15 cellular contexts compared by ENCODE assay signal in the genomic region with DNA sequence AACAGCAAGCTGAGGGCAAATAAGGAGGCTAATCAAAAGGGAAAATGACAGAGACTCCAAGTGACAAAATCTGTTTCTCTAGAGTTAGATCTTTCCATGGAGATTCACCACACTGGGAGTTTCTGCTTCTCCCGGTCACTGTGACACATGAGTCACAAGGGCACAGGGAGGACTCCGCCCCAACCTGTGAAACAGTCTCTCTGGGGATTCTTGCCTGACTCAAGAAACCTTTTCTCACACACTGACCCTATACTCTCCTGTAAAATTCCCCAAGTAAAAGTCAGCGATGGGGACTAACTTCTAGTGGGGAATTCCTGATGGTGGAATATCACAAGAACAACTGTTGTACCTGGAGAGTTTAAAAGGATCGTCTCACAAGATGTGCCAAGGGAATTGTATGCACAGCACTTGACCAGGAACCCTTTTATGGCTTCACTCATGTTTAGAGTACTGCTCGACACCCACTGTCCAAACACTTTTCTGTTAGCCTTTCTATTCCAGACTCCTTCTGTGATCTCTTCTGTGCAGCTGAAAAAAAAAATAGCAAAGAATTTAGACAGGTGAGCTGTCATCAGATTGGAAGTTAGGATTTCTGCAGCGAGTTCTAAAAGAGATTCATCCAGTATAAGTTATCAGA. TPM values are rescaled to one million over a fixed set of nuclear protein-coding genes. Genes with fewer than 3 reads are reported as not detected.
DNase-seq lines count a peak whose midpoint lies in the region; ATAC-seq and TF ChIP-seq lines count a peak whose summit lies in the region.
"Had no signal": no experiment of that assay in that cellular context is flagged by ENCODE, and none has a peak within 500 bp of the region (broad histone marks: within the 10 kb centered on the region; RNA-seq: fewer than 3 reads in every experiment).

No MANE protein-coding gene starts in this region.

- in situ Hi-C loops in brain microvascular endothelial cell (cut with HindIII; ENCODE audit: low pct_ligation_motif_present, low sequenced_read_pairs): no loop called here

- no peaks in the 10 kb centered on the region for H3K9me3 Mint-ChIP-seq in Calu3 (ENCODE audit: low read depth, unreplicated experiment)
- H3K9me3 Mint-ChIP-seq in osteocyte (ENCODE audit: unreplicated experiment): no peaks in the 10 kb centered on the region
- H3K9me3 Mint-ChIP-seq: type B pancreatic cell had no signal

- H3K4me3 Mint-ChIP-seq in Calu3 (ENCODE audit: low read depth, unreplicated experiment) (no peak overlapping the region), osteocyte (ENCODE audit: unreplicated experiment) (no peak overlapping the region)
- H3K4me3 Mint-ChIP-seq: GM23338, type B pancreatic cell had no signal

- H3K79me2 ChIP-seq in OCI-LY3 (ENCODE audit: low read length): no peaks in the 10 kb centered on the region

- H3K4me3 ChIP-seq in OCI-LY3 (ENCODE audit: low read length) (no peak overlapping the region), lower lobe of right lung (no peak overlapping the region), brain microvascular endothelial cell (ENCODE audit: low read depth, low read length) (no peak overlapping the region)
- H3K4me3 ChIP-seq: GM23338 had no signal

- no peak overlapping the region for H3K27ac Mint-ChIP-seq in Calu3 (ENCODE audit: unreplicated experiment)
- H3K27ac Mint-ChIP-seq in osteocyte (ENCODE audit: unreplicated experiment): no peak overlapping the region
- H3K27ac Mint-ChIP-seq: GM23338, naive B cell, type B pancreatic cell had no signal

- H3K27me3 Mint-ChIP-seq in Calu3 (ENCODE audit: unreplicated experiment): peaks cover 8% of the 10 kb centered on the region
- peaks cover 40% of the 10 kb centered on the region for H3K27me3 Mint-ChIP-seq in osteocyte (ENCODE audit: unreplicated experiment)
- H3K27me3 Mint-ChIP-seq: naive B cell had no signal

- peak overlapping the region; percentile 38 for H3K4me2 ChIP-seq in OCI-LY3 (ENCODE audit: low read length)
- H3K4me2 ChIP-seq: GM23338 had no signal

- H3K9me3 ChIP-seq in OCI-LY3 (ENCODE audit: insufficient read depth, low read length) (no peaks in the 10 kb centered on the region), lower lobe of right lung (no peaks in the 10 kb centered on the region)

- H3K4me1 Mint-ChIP-seq in Calu3 (ENCODE audit: low read depth, unreplicated experiment) (no peaks in the 10 kb centered on the region), osteocyte (ENCODE audit: unreplicated experiment) (no peaks in the 10 kb centered on the region)
- H3K4me1 Mint-ChIP-seq: GM23338 had no signal

- H3K4me1 ChIP-seq in OCI-LY3 (ENCODE audit: low read length): peaks cover 63% of the 10 kb centered on the region
- peaks cover 11% of the 10 kb centered on the region for H3K4me1 ChIP-seq in lower lobe of right lung

- intact Hi-C loops in Calu3 (cut with micrococcal nuclease; ENCODE audit: unreplicated experiment) (no loop called here), lower lobe of right lung (cut with DNase I) (no loop called here)

- H3K27me3 ChIP-seq in OCI-LY3 (ENCODE audit: low read depth, low read length): no peaks in the 10 kb centered on the region
- H3K27me3 ChIP-seq in lower lobe of right lung (ENCODE audit: low read depth): peaks cover 12% of the 10 kb centered on the region
- H3K27me3 ChIP-seq in brain microvascular endothelial cell (replicated peaks): no peaks in the 10 kb centered on the region

- no peak overlapping the region for H3K9ac ChIP-seq in OCI-LY3 (ENCODE audit: low read length)

- no peaks in the 10 kb centered on the region for H4K20me1 ChIP-seq in OCI-LY3 (ENCODE audit: insufficient read depth, low read length)

- no TSS peak for BruUV-seq in Calu3 (replicated peaks; lab: Mats Ljungman, UMichigan)

- H2AFZ ChIP-seq in OCI-LY3 (ENCODE audit: low read depth, low read length): no peak overlapping the region
- H2AFZ ChIP-seq: GM23338 had no signal

- H3K27ac ChIP-seq in OCI-LY3 (ENCODE audit: low read length): no peak overlapping the region
- H3K27ac ChIP-seq in lower lobe of right lung: no peak overlapping the region
- no peak overlapping the region for H3K27ac ChIP-seq in brain microvascular endothelial cell

- H3K36me3 ChIP-seq in OCI-LY3 (replicated peaks; ENCODE audit: low read depth, low read length) (no peaks in the 10 kb centered on the region), lower lobe of right lung (no peaks in the 10 kb centered on the region), brain microvascular endothelial cell (replicated peaks) (no peaks in the 10 kb centered on the region)

- CTCF ChIA-PET in Calu3 (lab: Charles Lee): no interaction called here

- DNase-seq in Calu3 (peak; percentile 14), HK-2 (ENCODE audit: unreplicated experiment) (peak; percentile 4), lower lobe of right lung (no peak), brain microvascular endothelial cell (no peak), osteocyte (ENCODE audit: extremely low spot score, unreplicated experiment) (no peak)
- DNase-seq: activated naive CD4-positive, alpha-beta T cell; naive B cell; NCI-H1105; NCI-H524 treated with DMSO at 0.1 percent for 48 hours; stimulated activated CD4-positive, alpha-beta T cell treated with anti-CD3 and anti-CD28 coated beads, Interleukin-1b, Interleukin-23, amount 100 ng/mL, for 48 hours had no signal

- no peak for TF ChIP-seq CTCF in Calu3 (IDR thresholded peaks at IDR 0.05; ENCODE audit: unreplicated experiment)
- no peak for TF ChIP-seq CTCF in OCI-LY3 (IDR thresholded peaks at IDR 0.05; ENCODE audit: low read depth, low read length)
- TF ChIP-seq CTCF in lower lobe of right lung (IDR thresholded peaks at IDR 0.05): no peak
- TF ChIP-seq CTCF in brain microvascular endothelial cell (IDR thresholded peaks at IDR 0.05; ENCODE audit: low read depth, low read length, missing control alignments): no peak
- no peak for TF ChIP-seq CTCF in osteocyte (IDR thresholded peaks at IDR 0.05)

- ATAC-seq in lower lobe of right lung: peak; percentile 55 to 78
- no peak for ATAC-seq in HG03432 (IDR thresholded peaks at IDR 0.05; ENCODE audit: unreplicated experiment)
- ATAC-seq in GM19467 (IDR thresholded peaks at IDR 0.05; ENCODE audit: unreplicated experiment): no peak
- ATAC-seq: GM23338 had no signal

- H3K36me3 Mint-ChIP-seq in Calu3 (ENCODE audit: insufficient read depth, unreplicated experiment) (no peaks in the 10 kb centered on the region), osteocyte (ENCODE audit: unreplicated experiment) (no peaks in the 10 kb centered on the region)
- H3K36me3 Mint-ChIP-seq: naive B cell, type B pancreatic cell had no signal

RNA-seq across cellular contexts. Expression of a gene that starts 46.8 kb away (rescaled TPM):
- not detected in 2 replicates for total RNA-seq in Calu3 (2022)
- not detected for total RNA-seq in lower lobe of right lung
- total RNA-seq in osteocyte: not detected in 2 replicates
- total RNA-seq: GM23338 had no signal

Comparison
In these comparisons a context has a peak if more than half of its experiments do, and no peak if none do; other contexts are left out.
1. DNase-seq: peak in Calu3 (single experiment) and HK-2 (single experiment); none in lower lobe of right lung (single experiment), brain microvascular endothelial cell (single experiment) and osteocyte (single experiment).
2. ATAC-seq: peak in lower lobe of right lung (2 of 2); none in HG03432 (single experiment) and GM19467 (single experiment).